7 cellular contexts compared by ENCODE assay signal in the genomic region with DNA sequence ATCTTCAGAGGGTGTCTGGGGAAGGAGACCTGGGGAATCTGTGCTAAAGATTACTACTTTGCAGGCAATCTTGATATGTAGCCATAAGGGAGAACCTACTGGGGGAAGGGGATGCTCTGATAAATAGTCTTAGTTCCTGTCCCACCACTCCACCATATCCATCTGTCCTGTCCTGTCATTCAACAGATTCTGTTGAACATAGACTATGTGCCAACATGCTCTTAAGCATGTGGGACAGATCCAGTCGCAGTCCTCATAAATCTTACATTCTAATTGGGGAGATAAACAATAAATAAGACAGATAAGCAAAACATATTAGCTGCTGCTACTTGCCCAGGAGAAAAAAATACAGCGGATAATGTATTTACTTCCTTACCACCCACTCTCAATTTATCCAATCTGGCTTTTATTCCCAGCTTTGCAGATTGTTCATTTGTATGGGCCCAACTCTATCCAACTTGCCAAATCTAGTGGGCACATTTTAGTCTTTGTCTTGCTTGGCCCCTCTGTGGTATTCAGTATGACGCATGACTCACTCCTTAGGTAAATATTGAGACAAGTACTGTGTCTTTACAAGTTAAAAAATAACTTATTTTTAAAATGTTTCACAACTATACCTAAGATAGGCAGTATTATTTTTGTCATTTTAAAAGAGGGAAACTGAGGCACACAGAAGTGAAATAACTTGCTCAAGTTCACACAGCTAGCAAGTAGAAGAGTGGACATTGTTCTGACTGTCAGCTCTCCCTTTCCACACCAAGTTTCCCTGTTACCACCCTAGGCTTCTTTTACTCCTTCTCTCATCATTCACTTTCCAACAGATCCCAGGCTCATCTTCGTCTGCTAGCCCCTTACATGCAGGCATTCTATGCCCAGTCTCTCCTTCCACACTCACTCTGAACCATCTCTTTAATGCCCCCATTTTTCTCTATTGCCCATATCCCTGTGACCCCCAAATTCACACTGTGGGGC.
DNase-seq lines count a peak whose midpoint lies in the region; ATAC-seq and TF ChIP-seq lines count a peak whose summit lies in the region.

No MANE protein-coding gene starts in this region.

- H3K4me2 ChIP-seq in skeletal muscle satellite cell (ENCODE audit: low read length): peak overlapping the region; percentile 25

- H3K9me3 ChIP-seq in skeletal muscle satellite cell (replicated peaks; ENCODE audit: low read length): no peaks in the 10 kb centered on the region
- no peaks in the 10 kb centered on the region for H3K9me3 ChIP-seq in gastrocnemius medialis

- no peak for ATAC-seq in GM18520 (IDR thresholded peaks at IDR 0.05; ENCODE audit: unreplicated experiment)
- ATAC-seq in gastrocnemius medialis: no peak
- ATAC-seq in HG02870 (IDR thresholded peaks at IDR 0.05; ENCODE audit: unreplicated experiment): no peak

- TF ChIP-seq POLR2A in gastrocnemius medialis (IDR thresholded peaks at IDR 0.05): no peak

- H3K27me3 ChIP-seq in skeletal muscle satellite cell (ENCODE audit: control insufficient read depth, insufficient read depth, low read length) (no peaks in the 10 kb centered on the region), gastrocnemius medialis (no peaks in the 10 kb centered on the region)

- DNase-seq in HT1080 (ENCODE audit: low read depth): peak; percentile 34
- peak; percentile 80 for DNase-seq in SK-N-DZ (ENCODE audit: low spot score)
- peak; percentile 45 for DNase-seq in fibroblast of the aortic adventitia (ENCODE audit: low read depth)
- DNase-seq in gastrocnemius medialis: no peak

- no peaks in the 10 kb centered on the region for H3K36me3 ChIP-seq in skeletal muscle satellite cell (ENCODE audit: insufficient read depth, low read length)
- H3K36me3 ChIP-seq in gastrocnemius medialis: no peaks in the 10 kb centered on the region

- no peak overlapping the region for H3K9ac ChIP-seq in skeletal muscle satellite cell (ENCODE audit: low read depth, low read length)

- in situ Hi-C loops in gastrocnemius medialis (cut with MboI; ENCODE audit: low sequenced_read_pairs in 4 of 4): no loop called here

- H3K4me3 ChIP-seq in fibroblast of the aortic adventitia (ENCODE audit: low read depth, low read length) (no peak overlapping the region), skeletal muscle satellite cell (ENCODE audit: low read length) (no peak overlapping the region), gastrocnemius medialis (no peak overlapping the region)

- H3K27ac ChIP-seq in gastrocnemius medialis: no peak overlapping the region

- H3K4me1 ChIP-seq in skeletal muscle satellite cell (ENCODE audit: control insufficient read depth, insufficient read depth, low read length): peaks cover 15% of the 10 kb centered on the region
- peaks cover 4 to 8% of the 10 kb centered on the region in 2 donors for H3K4me1 ChIP-seq in gastrocnemius medialis

- TF ChIP-seq CTCF in fibroblast of the aortic adventitia (IDR thresholded peaks at IDR 0.05; ENCODE audit: insufficient read depth, low read length) (no peak), gastrocnemius medialis (IDR thresholded peaks at IDR 0.05 in 4 of 5, conservative IDR thresholded peaks at IDR 0.05 in 1 of 5) (no peak)

- intact Hi-C loops in gastrocnemius medialis (cut with DNase I; ENCODE audit: low total_unique reads): no loop called here

Comparison
In these comparisons a context has a peak if more than half of its experiments do, and no peak if none do; other contexts are left out.
1. DNase-seq: peak in HT1080 (single experiment), SK-N-DZ (single experiment) and fibroblast of the aortic adventitia (single experiment); none in gastrocnemius medialis (0 of 2).